ENCODE assay signal across 12 cellular contexts in the genomic region with DNA sequence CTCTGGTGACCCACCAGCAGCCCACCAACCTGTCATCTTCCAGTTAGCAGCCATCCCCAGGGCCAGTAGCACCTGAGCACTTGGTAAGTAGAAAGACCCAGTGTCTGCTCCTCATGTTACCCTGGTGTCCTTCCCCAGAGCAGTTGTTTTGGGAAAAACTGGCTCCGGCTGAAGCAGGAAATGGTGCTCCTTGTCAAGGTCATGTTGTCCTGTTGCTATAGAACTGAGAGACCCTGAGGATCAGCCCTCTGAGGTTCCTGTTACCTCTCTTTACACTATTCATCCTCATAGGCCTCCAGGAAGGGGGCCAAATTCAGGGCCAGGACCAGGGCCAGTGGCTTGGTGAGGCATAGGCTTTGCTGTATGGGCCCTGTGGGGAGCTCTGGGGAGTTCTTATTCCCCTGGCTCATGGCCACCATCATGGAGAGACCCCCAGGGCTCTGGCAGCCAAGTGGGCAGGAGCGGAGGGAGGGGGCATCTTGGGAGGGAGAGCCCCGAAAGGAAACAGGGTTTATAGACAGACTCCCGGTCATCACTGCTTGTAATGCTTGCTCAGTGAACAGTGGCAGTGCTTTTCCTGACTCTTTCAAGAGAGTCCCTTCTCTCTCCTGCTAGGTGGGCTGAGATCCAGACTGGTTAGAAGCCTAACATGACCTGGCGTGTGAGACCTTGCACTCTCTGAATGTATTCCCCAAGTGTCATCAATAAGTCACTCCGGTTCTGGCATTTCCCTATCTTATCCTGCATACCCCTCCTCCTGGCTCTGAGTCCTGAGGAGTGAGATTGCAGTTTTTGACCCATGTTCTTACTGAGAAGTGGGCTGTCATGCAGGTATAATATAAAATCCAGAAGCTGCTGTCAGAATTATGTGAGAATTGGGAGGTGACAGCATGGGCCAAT. TPM values are rescaled to one million over a fixed set of nuclear protein-coding genes. Genes with fewer than 3 reads are reported as not detected.
DNase-seq lines count a peak whose midpoint lies in the region; ATAC-seq, FAIRE-seq and TF ChIP-seq lines count a peak whose summit lies in the region.
"Had no signal": no experiment of that assay in that cellular context is flagged by ENCODE, and none has a peak within 500 bp of the region (broad histone marks: within the 10 kb centered on the region; RNA-seq: fewer than 3 reads in every experiment).

No MANE protein-coding gene starts in this region.

- TF ChIP-seq CTCF in activated B cell treated with CpG ODN at 0.5 μM for 24 hours (IDR thresholded peaks at IDR 0.05) (no peak), keratinocyte (optimal IDR thresholded peaks at IDR 0.05 in 1 of 3, IDR thresholded peaks at IDR 0.05 in 1 of 3, conservative IDR thresholded peaks at IDR 0.05 in 1 of 3; ENCODE audit: extremely low read depth in 1 of 3, insufficient read depth in 2 of 3, low read length in 3 of 3) (no peak), stomach (IDR thresholded peaks at IDR 0.05) (no peak)

- no peaks in the 10 kb centered on the region for H4K20me1 ChIP-seq in keratinocyte (ENCODE audit: control insufficient read depth, extremely low read depth, insufficient read depth, low read length)

- peaks cover 5 to 6% of the 10 kb centered on the region in 2 experiments for H3K36me3 ChIP-seq in keratinocyte (ENCODE audit: control insufficient read depth in 2 of 2, extremely low read depth in 1 of 2, insufficient read depth in 2 of 2, low read length in 2 of 2)
- H3K36me3 ChIP-seq in stomach = peaks cover 0 to 3% (median 0%) of the 10 kb centered on the region in 4 donors
- H3K36me3 ChIP-seq: right lobe of liver, uterus had no signal

- intact Hi-C loops in activated B cell treated with CpG ODN at 0.5 μM for 24 hours (cut with micrococcal nuclease) (no loop called here), stomach (cut with DNase I; ENCODE audit: low total_unique reads) (no loop called here)

- H3K4me1 Mint-ChIP-seq in activated T-cell treated with anti-CD3 and anti-CD28 coated beads, Interleukin-2, amount 50 U/mL, for 24 hours (ENCODE audit: low read depth) = peaks cover 67% of the 10 kb centered on the region
- H3K4me1 Mint-ChIP-seq in activated B cell treated with CpG ODN at 0.5 μM for 24 hours = peaks cover 40% of the 10 kb centered on the region

- peak overlapping the region; percentile 77 for H3K27ac Mint-ChIP-seq in activated T-cell treated with anti-CD3 and anti-CD28 coated beads, Interleukin-2, amount 50 U/mL, for 24 hours
- H3K27ac Mint-ChIP-seq in activated B cell treated with CpG ODN at 0.5 μM for 24 hours = peak overlapping the region; percentile 24

- H3K27ac ChIP-seq in keratinocyte (ENCODE audit: control insufficient read depth, insufficient read depth, low read length) (peak overlapping the region; percentile 99), stomach (peak overlapping the region; percentile 76 to 89 (median 83))
- H3K27ac ChIP-seq: KMS-11, right lobe of liver, uterus had no signal

- H3K4me3 ChIP-seq in keratinocyte (ENCODE audit: control insufficient read depth in 2 of 3, extremely low read depth in 1 of 3, insufficient read depth in 2 of 3, low read depth in 1 of 3, low read length in 3 of 3) = peak overlapping the region; percentile 52 to 93 (median 80)
- peak overlapping the region in 1 of 4 donors; percentile 10 for H3K4me3 ChIP-seq in stomach
- H3K4me3 ChIP-seq: right lobe of liver, uterus had no signal

- no peaks in the 10 kb centered on the region for H3K9me3 Mint-ChIP-seq in activated T-cell treated with anti-CD3 and anti-CD28 coated beads, Interleukin-2, amount 50 U/mL, for 24 hours
- H3K9me3 Mint-ChIP-seq in activated B cell treated with CpG ODN at 0.5 μM for 24 hours = no peaks in the 10 kb centered on the region

- no peak overlapping the region for H2AFZ ChIP-seq in keratinocyte (ENCODE audit: control insufficient read depth, low read length)

- no peak overlapping the region for H3K4me3 Mint-ChIP-seq in activated T-cell treated with anti-CD3 and anti-CD28 coated beads, Interleukin-2, amount 50 U/mL, for 24 hours
- no peak overlapping the region for H3K4me3 Mint-ChIP-seq in activated B cell treated with CpG ODN at 0.5 μM for 24 hours

- peaks cover 36% of the 10 kb centered on the region for H3K79me2 ChIP-seq in keratinocyte (ENCODE audit: control insufficient read depth, insufficient read depth, low read length)

- peak overlapping the region; percentile 100 for H3K4me2 ChIP-seq in keratinocyte (ENCODE audit: control insufficient read depth, extremely low read depth, insufficient read depth, low read depth, low read length)
- H3K4me2 ChIP-seq: KMS-11 had no signal

- H3K4me1 ChIP-seq in keratinocyte (ENCODE audit: control insufficient read depth, extremely low read depth, insufficient read depth, low read length) (peaks cover 69% of the 10 kb centered on the region), stomach (peaks cover 19 to 73% (median 41%) of the 10 kb centered on the region in 4 donors)
- H3K4me1 ChIP-seq: uterus had no signal

- peak overlapping the region; percentile 97 for H3K9ac ChIP-seq in keratinocyte (ENCODE audit: control insufficient read depth, extremely low read depth, insufficient read depth, low read length)
- H3K9ac ChIP-seq: KMS-11 had no signal

- ATAC-seq in activated B cell treated with CpG ODN at 0.5 μM for 24 hours (ENCODE audit: low read depth) (no peak), HG02938 (IDR thresholded peaks at IDR 0.05; ENCODE audit: unreplicated experiment) (no peak)

- no peaks in the 10 kb centered on the region for H3K27me3 Mint-ChIP-seq in activated T-cell treated with anti-CD3 and anti-CD28 coated beads, Interleukin-2, amount 50 U/mL, for 24 hours
- no peaks in the 10 kb centered on the region for H3K27me3 Mint-ChIP-seq in activated B cell treated with CpG ODN at 0.5 μM for 24 hours

- no peak for TF ChIP-seq POLR2A in stomach (IDR thresholded peaks at IDR 0.05)

- CTCF ChIA-PET in activated B cell treated with CpG ODN at 0.5 μM for 24 hours (lab: Charles Lee) = no interaction called here

- no peaks in the 10 kb centered on the region for H3K9me3 ChIP-seq in keratinocyte (ENCODE audit: control insufficient read depth, low read depth, low read length)
- H3K9me3 ChIP-seq in stomach = no peaks in the 10 kb centered on the region
- H3K9me3 ChIP-seq: right lobe of liver, uterus had no signal

- POLR2A ChIA-PET in activated B cell treated with CpG ODN at 0.5 μM for 24 hours (lab: Charles Lee) = no interaction called here

- DNase-seq in activated T-cell treated with anti-CD3 and anti-CD28 coated beads, Interleukin-2, amount 50 U/mL, for 24 hours = no peak
- no peak for DNase-seq in activated T-cell treated with anti-CD3 and anti-CD28 coated beads, Interleukin-2, amount 50 U/mL, for 48 hours
- DNase-seq in activated B cell treated with CpG ODN at 0.5 μM for 24 hours = no peak
- no peak for DNase-seq in keratinocyte (ENCODE audit: low read depth, low spot score)
- no peak for DNase-seq in stomach
- DNase-seq in cerebellum (ENCODE audit: low spot score) = no peak
- no peak for DNase-seq in ureter (ENCODE audit: low spot score)
- DNase-seq: GOT3 had no signal

- no peak for FAIRE-seq in keratinocyte (lab: Jason Lieb, UNC)

- no peaks in the 10 kb centered on the region for H3K9me1 ChIP-seq in keratinocyte (ENCODE audit: control insufficient read depth, extremely low read depth, insufficient read depth, low read length)

- dilution Hi-C loops in keratinocyte (cut with MboI; ENCODE audit: extremely low pct_ligation_motif_present, low sequenced_read_pairs) = no loop called here

- TF ChIP-seq EP300 in stomach (IDR thresholded peaks at IDR 0.05) = no peak

- H3K27me3 ChIP-seq in keratinocyte (ENCODE audit: control insufficient read depth, extremely low read depth, insufficient read depth, low read length) (no peaks in the 10 kb centered on the region), stomach (no peaks in the 10 kb centered on the region)
- H3K27me3 ChIP-seq: right lobe of liver, uterus had no signal

- WGBS in stomach, 5 donors = 63 to 78% (median 76%) methylated on average over 5 to 6 of the region's 6 CpGs

- peaks cover 16% of the 10 kb centered on the region for H3K36me3 Mint-ChIP-seq in activated T-cell treated with anti-CD3 and anti-CD28 coated beads, Interleukin-2, amount 50 U/mL, for 24 hours (ENCODE audit: low read depth)
- H3K36me3 Mint-ChIP-seq in activated B cell treated with CpG ODN at 0.5 μM for 24 hours (ENCODE audit: low read depth) = peaks cover 22% of the 10 kb centered on the region

RNA-seq across cellular contexts. Expression of a gene that starts 50.7 kb away (rescaled TPM):
- total RNA-seq in activated B cell treated with CpG ODN at 0.5 μM for 24 hours (20.2 and 21.4 TPM in 2 replicates), stomach (10 to 100 TPM in 3 of 5 donors, 1 to 10 TPM in 2; 2.6 to 34.6 (median 10.5) TPM), cerebellum (5.5 TPM), ureter (31.2 TPM)
- polyA plus RNA-seq in keratinocyte (15.1 to 24.4 TPM (median 20.6 TPM) in 3 replicates), stomach (10 to 100 TPM; 13.8 to 33.1 (median 22.0) TPM)
- 11.1 TPM for polyA plus RNA-seq in keratinocyte (2011; ENCODE audit: low read depth)
- 17.4 and 22.7 TPM in 2 replicates for polyA plus RNA-seq in keratinocyte (2011; cell fraction: cytosol; rRNA removed)
- 30.6 and 39.0 TPM in 2 replicates for polyA plus RNA-seq in keratinocyte (2011; cell fraction: nucleus; rRNA removed)
- polyA plus RNA-seq in keratinocyte (2012; ENCODE audit: low replicate concordance) = 31.1 and 48.5 TPM in 2 replicates
- polyA minus RNA-seq in keratinocyte = 28.7 to 66.9 TPM (median 29.2 TPM) in 3 replicates
- 21.1 TPM for polyA minus RNA-seq in keratinocyte (2011; cell fraction: cytosol; rRNA and poly(A)+ RNA removed)
- 16.0 and 19.2 TPM in 2 replicates for polyA minus RNA-seq in keratinocyte (2011; cell fraction: nucleus; rRNA and poly(A)+ RNA removed)

RNA-seq across cellular contexts. Expression of a gene that starts 59.1 kb away (rescaled TPM):
- total RNA-seq in activated B cell treated with CpG ODN at 0.5 μM for 24 hours (8.5 and 9.2 TPM in 2 replicates), stomach (1 to 10 TPM; 1.3 to 8.3 (median 3.5) TPM), cerebellum (6.9 TPM), ureter (5.5 TPM)
- polyA plus RNA-seq in keratinocyte (4.2 to 6.4 TPM (median 5.8 TPM) in 3 replicates), stomach (1 to 10 TPM; 3.1 to 4.9 (median 3.2) TPM)
- polyA plus RNA-seq in keratinocyte (2011; ENCODE audit: low read depth) = 3.4 TPM
- polyA plus RNA-seq in keratinocyte (2011; cell fraction: cytosol; rRNA removed) = 2.8 and 2.9 TPM in 2 replicates
- 3.0 and 3.4 TPM in 2 replicates for polyA plus RNA-seq in keratinocyte (2011; cell fraction: nucleus; rRNA removed)
- 3.6 and 12.0 TPM in 2 replicates for polyA plus RNA-seq in keratinocyte (2012; ENCODE audit: low replicate concordance)
- polyA minus RNA-seq in keratinocyte = 3.6 to 6.3 TPM (median 4.8 TPM) in 3 replicates
- polyA minus RNA-seq in keratinocyte (2011; cell fraction: cytosol; rRNA and poly(A)+ RNA removed) = 3.3 TPM
- 1.3 and 2.1 TPM in 2 replicates for polyA minus RNA-seq in keratinocyte (2011; cell fraction: nucleus; rRNA and poly(A)+ RNA removed)
